Comparison of ENCODE assay signal across 34 cellular contexts in the genomic region with DNA sequence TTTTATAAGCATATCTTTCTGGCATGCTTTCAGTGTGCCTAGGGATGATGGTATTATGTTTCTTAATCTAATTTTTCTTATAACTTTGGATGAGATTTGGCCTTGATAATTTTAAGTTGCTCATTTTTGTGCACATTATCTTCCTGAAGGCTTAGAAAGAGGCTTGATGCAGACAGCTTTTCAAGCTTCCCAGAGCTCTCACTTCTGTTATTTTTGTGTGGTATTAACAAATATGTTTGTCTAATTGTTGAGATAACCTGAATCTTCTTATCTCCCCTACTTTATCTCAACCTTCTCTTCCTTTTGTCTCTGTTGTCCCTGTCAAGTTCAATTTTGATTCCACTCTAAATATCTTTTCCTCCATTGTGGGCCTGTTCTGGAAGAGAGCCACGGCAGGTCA.
"Had no signal": no experiment of that assay in that cellular context is flagged by ENCODE, and none has a peak within 500 bp of the region (broad histone marks: within the 10 kb centered on the region; RNA-seq: fewer than 3 reads in every experiment).

No MANE protein-coding gene starts in this region.

- H3K27ac ChIP-seq: KMS-11 had no signal

- H3K9ac ChIP-seq: KMS-11 had no signal

- H3K4me3 ChIP-seq: MG63 had no signal

- H3K4me2 ChIP-seq: KMS-11 had no signal

- H3K9me3 ChIP-seq: MG63 had no signal

- H3K36me3 ChIP-seq: MG63 had no signal

- H3K27me3 ChIP-seq: MG63 had no signal

- DNase-seq: Karpas-422, Kasumi-1, KG1, MG63, MM.1S, MV-4-11, NCI-H1048, NCI-H1092, NCI-H1092 treated with DMSO at 0.1 percent for 48 hours, NCI-H1105, NCI-H1105 treated with DMSO at 0.1 percent for 48 hours, NCI-H1417, NCI-H1417 treated with DMSO at 0.1 percent for 48 hours, NCI-H1436, NCI-H1436 treated with DMSO at 0.1 percent for 48 hours, NCI-H146, NCI-H1694, NCI-H1694 treated with DMSO at 0.1 percent for 48 hours, NCI-H187, NCI-H187 treated with DMSO at 0.1 percent for 48 hours, NCI-H2029, NCI-H2029 treated with DMSO at 0.1 percent for 48 hours, NCI-H2081, NCI-H2081 treated with DMSO at 0.1 percent for 48 hours, NCI-H2107, NCI-H2171, NCI-H2171 treated with DMSO at 0.1 percent for 48 hours, NCI-H2227 treated with DMSO at 0.1 percent for 48 hours, NCI-H226, NCI-H345, NCI-H446, NCI-H446 treated with DMSO at 0.1 percent for 48 hours, NCI-H510A had no signal
